ENCODE assay signal across 6 cellular contexts in genomic region chr2:3513411-3513810, GRCh38. TPM values are rescaled to one million over a fixed set of nuclear protein-coding genes. Genes with fewer than 3 reads are reported as not detected.
DNase-seq lines count a peak whose midpoint lies in the region; FAIRE-seq and TF ChIP-seq lines count a peak whose summit lies in the region.
"Not testable (repeated sequence)": the region's sequence is repeated elsewhere in the genome, so short reads cannot be mapped to it uniquely, and the experiment has no call there.

No MANE protein-coding gene starts in this region.

- TF ChIP-seq POLR2A in endothelial cell of umbilical vein (IDR thresholded peaks at IDR 0.05; ENCODE audit: low read depth, low read length): not testable (repeated sequence)

- BruUV-seq in endothelial cell of umbilical vein (replicated peaks; lab: Mats Ljungman, UMichigan): not testable (repeated sequence)

- POLR2A ChIA-PET in endothelial cell of umbilical vein (lab: Charles Lee): not testable (repeated sequence)

- not testable (repeated sequence) for H3K9ac ChIP-seq in endothelial cell of umbilical vein (replicated peaks; ENCODE audit: extremely low read depth, insufficient read depth, low read length)

- H3K36me3 ChIP-seq in WERI-Rb-1 (peaks cover 63% of the 10 kb centered on the region), endothelial cell of umbilical vein (ENCODE audit: control insufficient read depth in 2 of 2, extremely low read depth in 1 of 2, insufficient read depth in 2 of 2, low read length in 2 of 2) (peaks cover 13 to 14% of the 10 kb centered on the region in 2 experiments)

- H3K4me1 ChIP-seq in endothelial cell of umbilical vein (ENCODE audit: control insufficient read depth, extremely low read depth, insufficient read depth, low read length): not testable (repeated sequence)

- not testable (repeated sequence) for H3K4me2 ChIP-seq in endothelial cell of umbilical vein (ENCODE audit: insufficient read depth, low read length)

- not testable (repeated sequence) for H2AFZ ChIP-seq in endothelial cell of umbilical vein (ENCODE audit: low read depth, low read length)

- not testable (repeated sequence) for FAIRE-seq in endothelial cell of umbilical vein (lab: Jason Lieb, UNC)

- H3K9me1 ChIP-seq in endothelial cell of umbilical vein (replicated peaks; ENCODE audit: control insufficient read depth, extremely low read depth, insufficient read depth, low read length): not testable (repeated sequence)

- H3K27me3 ChIP-seq in WERI-Rb-1 (ENCODE audit: insufficient read depth, low read depth, severe bottlenecking); endothelial cell of umbilical vein (ENCODE audit: control insufficient read depth in 2 of 2, insufficient read depth in 2 of 2, low read length in 2 of 2): not testable (repeated sequence)

- dilution Hi-C loops in endothelial cell of umbilical vein (cut with MboI; ENCODE audit: extremely low pct_ligation_motif_present, low sequenced_read_pairs): not testable (repeated sequence)

- H3K79me2 ChIP-seq in endothelial cell of umbilical vein (ENCODE audit: control insufficient read depth, insufficient read depth, low read length): not testable (repeated sequence)

- not testable (repeated sequence) for H3K9me3 ChIP-seq in WERI-Rb-1 (ENCODE audit: severe bottlenecking); endothelial cell of umbilical vein (replicated peaks; ENCODE audit: control insufficient read depth, insufficient read depth, low read length)

- not testable (repeated sequence) for H4K20me1 ChIP-seq in endothelial cell of umbilical vein (replicated peaks; ENCODE audit: control insufficient read depth, extremely low read depth, insufficient read depth, low read length)

- CTCF ChIA-PET in endothelial cell of umbilical vein (lab: Charles Lee): interaction anchor here (0.9 to 1.7 kb wide), 4 partner anchors 8 to 43 kb away, joined by 3 to 7 read pairs (median 3); no protein-coding TSS in a partner anchor

- peak; percentile 41 for DNase-seq in DMS 273 (lab: John Stamatoyannopoulos, UW; ENCODE audit: unreplicated experiment)
- DNase-seq in Jurkat, Clone E6-1 (ENCODE audit: low read depth, low spot score): peak; percentile 32
- peak; percentile 8 for DNase-seq in WERI-Rb-1
- DNase-seq in dermis blood vessel endothelial cell: peak; percentile 61
- peak; percentile 16 for DNase-seq in endothelial cell of umbilical vein (ENCODE audit: low read depth, low spot score)
- DNase-seq in lung microvascular endothelial cell (ENCODE audit: low read depth in 2 of 2): peak; percentile 25 to 61

- not testable (repeated sequence) for H3K27ac ChIP-seq in WERI-Rb-1; endothelial cell of umbilical vein (ENCODE audit: insufficient read depth, low read depth, low read length)

- intact Hi-C loops in endothelial cell of umbilical vein (cut with micrococcal nuclease): not testable (repeated sequence)

- TF ChIP-seq CTCF in WERI-Rb-1 (IDR thresholded peaks at IDR 0.05; ENCODE audit: low read depth, low read length); endothelial cell of umbilical vein (IDR thresholded peaks at IDR 0.05; ENCODE audit: extremely low read depth in 1 of 2, insufficient read depth in 1 of 2, low read depth in 1 of 2, low read length in 2 of 2): not testable (repeated sequence)

- not testable (repeated sequence) for H3K4me3 ChIP-seq in Jurkat, Clone E6-1 (ENCODE audit: low read length); WERI-Rb-1 (ENCODE audit: low read depth, low read length); endothelial cell of umbilical vein (replicated peaks in 1 of 3; ENCODE audit: insufficient read depth in 1 of 3, low read depth in 1 of 3, low read length in 3 of 3)

RNA-seq across cellular contexts. Expression of gene ADI1, which starts 5.9 kb away (rescaled TPM):
- 47.0 TPM for polyA plus RNA-seq in Jurkat, Clone E6-1 (2012; ENCODE audit: insufficient read depth, insufficient read length)
- total RNA-seq in dermis blood vessel endothelial cell (50.9 and 68.4 TPM in 2 replicates), endothelial cell of umbilical vein (42.6 and 49.7 TPM in 2 replicates), lung microvascular endothelial cell (45.1 and 56.5 TPM in 2 replicates)
- polyA plus RNA-seq in endothelial cell of umbilical vein: 30.5 and 38.6 TPM in 2 replicates
- 53.2 and 62.1 TPM in 2 replicates for polyA plus RNA-seq in endothelial cell of umbilical vein (2011; cell fraction: cytosol; rRNA removed)
- 39.2 and 42.6 TPM in 2 replicates for polyA plus RNA-seq in endothelial cell of umbilical vein (2011; cell fraction: nucleus; rRNA removed)
- 44.9 and 57.0 TPM in 2 replicates for polyA plus RNA-seq in endothelial cell of umbilical vein (2012)
- polyA minus RNA-seq in endothelial cell of umbilical vein: 23.4 and 25.1 TPM in 2 replicates
- 29.7 TPM for polyA minus RNA-seq in endothelial cell of umbilical vein (2011; cell fraction: cytosol; rRNA and poly(A)+ RNA removed)
- polyA minus RNA-seq in endothelial cell of umbilical vein (2011; cell fraction: nucleus; rRNA and poly(A)+ RNA removed): 12.2 and 17.3 TPM in 2 replicates

RNA-seq across cellular contexts. Expression of gene RNASEH1, which starts 44.7 kb away (rescaled TPM):
- polyA plus RNA-seq in Jurkat, Clone E6-1 (2012; ENCODE audit: insufficient read depth, insufficient read length): 60.7 TPM
- total RNA-seq in dermis blood vessel endothelial cell (23.5 and 30.9 TPM in 2 replicates), endothelial cell of umbilical vein (30.8 and 31.4 TPM in 2 replicates), lung microvascular endothelial cell (21.8 and 23.4 TPM in 2 replicates)
- polyA plus RNA-seq in endothelial cell of umbilical vein: 8.3 and 12.8 TPM in 2 replicates
- polyA plus RNA-seq in endothelial cell of umbilical vein (2011; cell fraction: cytosol; rRNA removed): 15.5 and 17.7 TPM in 2 replicates
- 10.7 and 14.4 TPM in 2 replicates for polyA plus RNA-seq in endothelial cell of umbilical vein (2011; cell fraction: nucleus; rRNA removed)
- 26.7 and 36.1 TPM in 2 replicates for polyA plus RNA-seq in endothelial cell of umbilical vein (2012)
- polyA minus RNA-seq in endothelial cell of umbilical vein: 10.6 and 12.7 TPM in 2 replicates
- polyA minus RNA-seq in endothelial cell of umbilical vein (2011; cell fraction: cytosol; rRNA and poly(A)+ RNA removed): 16.5 TPM
- polyA minus RNA-seq in endothelial cell of umbilical vein (2011; cell fraction: nucleus; rRNA and poly(A)+ RNA removed): 6.1 and 6.9 TPM in 2 replicates

Comparison
In these comparisons a context has a peak if more than half of its experiments do, and no peak if none do; other contexts are left out.
1. DNase-seq: peak in every context shown above with its lines; median percentile 61 in dermis blood vessel endothelial cell; 43 in lung microvascular endothelial cell; 41 in DMS 273; 32 in Jurkat, Clone E6-1; 16 in endothelial cell of umbilical vein; 8 in WERI-Rb-1.